In genomic region chr7:94375167-94375566, GRCh38 we compare ENCODE assay signal across 10 cellular contexts. TPM values are rescaled to one million over a fixed set of nuclear protein-coding genes. Genes with fewer than 3 reads are reported as not detected.
DNase-seq lines count a peak whose midpoint lies in the region; ATAC-seq, FAIRE-seq and TF ChIP-seq lines count a peak whose summit lies in the region.
"Had no signal": no experiment of that assay in that cellular context is flagged by ENCODE, and none has a peak within 500 bp of the region (broad histone marks: within the 10 kb centered on the region; RNA-seq: fewer than 3 reads in every experiment).

No MANE protein-coding gene starts in this region.

- H2BK15ac ChIP-seq in H1 (ENCODE audit: low read length) = peak overlapping the region; percentile 3; the same call in 1 of the 2 replicates

- H2AK5ac ChIP-seq in H1 (ENCODE audit: low read depth, low read length) = no peak overlapping the region

- H3K27ac ChIP-seq in H1 (ENCODE audit: low read depth, low read length) (no peak overlapping the region), transverse colon (peak overlapping the region; percentile 83 to 90 (median 88))

- H4K91ac ChIP-seq in H1 (replicated peaks; ENCODE audit: insufficient read length, low read length) = peak overlapping the region; percentile 1

- H3K9ac ChIP-seq in H1 (replicated peaks in 1 of 4; ENCODE audit: extremely low read depth in 1 of 4, low read depth in 3 of 4, low read length in 3 of 4) = no peak overlapping the region

- no peaks in the 10 kb centered on the region for H4K20me1 ChIP-seq in H1 (replicated peaks in 1 of 2; ENCODE audit: control insufficient read depth in 1 of 2, insufficient read depth in 2 of 2, low read length in 2 of 2)

- WGBS in H1 (ENCODE audit: extremely low coverage in 1 of 2, insufficient coverage in 1 of 2, insufficient read length in 1 of 2, insufficient replicate concordance in 2 of 2, low coverage in 1 of 2, low lambda C conversion rate in 2 of 2, missing lambda C conversion rate in 1 of 2), 2 experiments = 17% methylated on average over 2 of the region's 2 CpGs; no CpG with 5 or more reads in 1 of the 2 experiments
- WGBS in transverse colon (ENCODE audit: low coverage in 1 of 2), 2 donors = 33 to 54% methylated on average over 2 of the region's 2 CpGs

- peak overlapping the region; percentile 60 to 61 for H3K4me2 ChIP-seq in H1 (ENCODE audit: insufficient read depth in 1 of 2, low read depth in 2 of 2, low read length in 2 of 2)

- H2BK12ac ChIP-seq in H1 (ENCODE audit: low read depth, low read length) = no peak overlapping the region

- no peak for TF ChIP-seq CTCF in H1 (IDR thresholded peaks at IDR 0.05; ENCODE audit: control extremely low read depth in 1 of 3, insufficient read depth in 1 of 3, low read depth in 1 of 3, low read length in 3 of 3)
- TF ChIP-seq CTCF in transverse colon (IDR thresholded peaks at IDR 0.05) = no peak

- H3K23ac ChIP-seq in H1 (ENCODE audit: insufficient read length) = no peak overlapping the region

- TF ChIP-seq RAD21 in H1 (IDR thresholded peaks at IDR 0.05 in 1 of 2, conservative IDR thresholded peaks at IDR 0.05 in 1 of 2; ENCODE audit: low read depth in 2 of 2, low read length in 2 of 2) = no peak; a peak in 1 of 4 replicates

- H2BK20ac ChIP-seq in H1 (ENCODE audit: low read length) = peak overlapping the region; percentile 6; the same call in 1 of the 2 replicates

- no peaks in the 10 kb centered on the region for H3K79me2 ChIP-seq in H1 (ENCODE audit: control insufficient read depth in 1 of 2, insufficient read depth in 2 of 2, low read length in 2 of 2)

- CTCF ChIA-PET in H1 (lab: Charles Lee; ENCODE audit: partially characterized antibody) = interaction anchor here (1.4 to 2.1 kb wide), 3 partner anchors 20 to 86 kb away, joined by 3 to 9 read pairs (median 9); partner anchors contain the start of gene COL1A2

- no peak overlapping the region for H3K56ac ChIP-seq in H1 (replicated peaks; ENCODE audit: insufficient read length, low read depth, low read length)

- H3K79me1 ChIP-seq in H1 (ENCODE audit: low read depth, low read length) = no peaks in the 10 kb centered on the region

- TF ChIP-seq POLR2A in H1 (IDR thresholded peaks at IDR 0.05; ENCODE audit: control extremely low read depth in 1 of 2, low read depth in 2 of 2, low read length in 2 of 2) (no peak), transverse colon (IDR thresholded peaks at IDR 0.05) (no peak)

- in situ Hi-C loops in transverse colon (cut with MboI; ENCODE audit: low pct_ligation_motif_present in 1 of 4, low pct_unique_long_range_greater_than_20kb in 1 of 4, low sequenced_read_pairs in 3 of 4) = no loop called here

- H3K23me2 ChIP-seq in H1 (ENCODE audit: low read depth, low read length) = no peaks in the 10 kb centered on the region

- intact Hi-C loops in transverse colon (cut with DNase I; ENCODE audit: low total_unique reads) = no loop called here

- no peak overlapping the region; the same call in 1 of the 2 replicates for H3K18ac ChIP-seq in H1 (ENCODE audit: extremely low read depth, low read length)

- H2BK5ac ChIP-seq in H1 (ENCODE audit: low read depth, low read length) = no peak overlapping the region

- H3K4me3 ChIP-seq in H1 (ENCODE audit: extremely low read depth in 1 of 4, insufficient read depth in 2 of 4, low read depth in 3 of 4, low read length in 4 of 4) (peak overlapping the region in 1 of 4 experiments; percentile 35; a peak in 3 of 8 replicates), transverse colon (peak overlapping the region in 2 of 4 donors; percentile 3 to 20)

- H4K5ac ChIP-seq in H1 (ENCODE audit: insufficient read length, low read depth, low read length) = peak overlapping the region; percentile 48

- H3K27me3 ChIP-seq in H1 (replicated peaks in 1 of 4; ENCODE audit: control insufficient read depth in 3 of 4, extremely low read depth in 1 of 4, insufficient read depth in 3 of 4, low read length in 3 of 4) (no peaks in the 10 kb centered on the region), transverse colon (no peaks in the 10 kb centered on the region)

- TF ChIP-seq EP300 in H1 (IDR thresholded peaks at IDR 0.05; ENCODE audit: borderline replicate concordance in 1 of 2, low read depth in 2 of 2, low read length in 2 of 2) (no peak), transverse colon (IDR thresholded peaks at IDR 0.05; ENCODE audit: low read depth) (no peak)

- H4K8ac ChIP-seq in H1 (ENCODE audit: extremely low read depth, insufficient read depth, low read length) = no peak overlapping the region

- no peak overlapping the region for H3K4ac ChIP-seq in H1 (replicated peaks; ENCODE audit: insufficient read length, low read depth, low read length)

- no peak overlapping the region for H2BK120ac ChIP-seq in H1 (replicated peaks; ENCODE audit: low read depth, low read length)

- H3K14ac ChIP-seq in H1 (ENCODE audit: insufficient read length) = no peak overlapping the region

- H2AFZ ChIP-seq in H1 (ENCODE audit: low read length) = peak overlapping the region; percentile 70; the same call in 1 of the 2 replicates

- DNase-seq in M059J (ENCODE audit: low read depth) = peak; percentile 93
- DNase-seq in H1 (ENCODE audit: low read depth in 1 of 2, low spot score in 2 of 2) = no peak
- DNase-seq in medulla oblongata (ENCODE audit: extremely low spot score) = peak; percentile 27
- peak; percentile 38 for DNase-seq in transverse colon
- DNase-seq in NCI-H1092 (lab: John Stamatoyannopoulos, UW) = no peak
- no peak for DNase-seq in hypothalamus (lab: John Stamatoyannopoulos, UW)
- DNase-seq: activated CD8-positive, alpha-beta memory T cell treated with anti-CD3 and anti-CD28 coated beads, Interleukin-2, amount 10 ng/mL, durations not matched to agents 7 days and 5 days; NCI-H1092 treated with DMSO at 0.1 percent for 48 hours had no signal

- no peaks in the 10 kb centered on the region for H3K9me3 ChIP-seq in H1 (ENCODE audit: insufficient read depth in 2 of 2, low read depth in 1 of 2, low read length in 1 of 2)
- H3K9me3 ChIP-seq in transverse colon = no peaks in the 10 kb centered on the region

- H3K4me1 ChIP-seq in H1 (replicated peaks in 1 of 4; ENCODE audit: control insufficient read depth in 3 of 4, insufficient read depth in 4 of 4, low read length in 3 of 4) (peaks cover 0 to 10% (median 3%) of the 10 kb centered on the region in 4 experiments; a peak in 5 of 7 replicates), transverse colon (peaks cover 0 to 21% (median 4%) of the 10 kb centered on the region in 4 donors)

- FAIRE-seq in H1 (lab: Jason Lieb, UNC) = peak; percentile 79

- POLR2A ChIA-PET in H1 (lab: Charles Lee; ENCODE audit: partially characterized antibody) = interaction anchor here (0.6 kb wide), 1 partner anchor 86 kb away, joined by 3 read pairs; no protein-coding TSS in a partner anchor

- H3K36me3 ChIP-seq in H1 (ENCODE audit: control insufficient read depth in 2 of 4, insufficient read depth in 4 of 4, low read length in 3 of 4) (no peaks in the 10 kb centered on the region; a peak in 1 of 8 replicates), transverse colon (no peaks in the 10 kb centered on the region)

- no peak for ATAC-seq in HG03175 (IDR thresholded peaks at IDR 0.05; ENCODE audit: unreplicated experiment)
- ATAC-seq in HG02763 (IDR thresholded peaks at IDR 0.05; ENCODE audit: unreplicated experiment) = no peak
- ATAC-seq: activated CD8-positive, alpha-beta memory T cell treated with anti-CD3 and anti-CD28 coated beads, Interleukin-2, amount 10 ng/mL, durations not matched to agents 7 days and 5 days had no signal

TF ChIP-seq in H1, 55 proteins besides CTCF, POLR2A, EP300 and RAD21:
- TF ChIP-seq TEAD4 (IDR thresholded peaks at IDR 0.05; ENCODE audit: low read depth, low read length) (0 out of 2 replicates have a peak, but pooled peaks have one; percentile 1), SIX5 (IDR thresholded peaks at IDR 0.05; ENCODE audit: low read depth, low read length) (no peak), SIN3A (conservative IDR thresholded peaks at IDR 0.05 in 1 of 2, IDR thresholded peaks at IDR 0.05 in 1 of 2; ENCODE audit: low read depth in 1 of 2, low read length in 2 of 2) (0 out of 4 replicates have a peak, but pooled peaks have one; percentile 45 to 49), CEBPB (IDR thresholded peaks at IDR 0.05; ENCODE audit: low read depth, low read length) (no peak), ASH2L (IDR thresholded peaks at IDR 0.05; ENCODE audit: low read length) (peak; percentile 43), CHD2 (IDR thresholded peaks at IDR 0.05; ENCODE audit: low read length) (no peak)

RNA-seq across cellular contexts. Expression of gene COL1A2, which starts 19.5 kb away (rescaled TPM):
- total RNA-seq in M059J (2014; rRNA removed; shearing (Covaris generic)) = 587 and 961 TPM in 2 replicates
- total RNA-seq in H1 (2021; fragmentation: NEBNext Ultra II Directional; extraction: Animal tissue kit (Norgen Biotek cat#: 25700)) = 85.4 and 87.2 TPM in 2 replicates
- 45.2 and 50.8 TPM in 2 replicates for polyA plus RNA-seq in H1 (2011; rRNA removed)
- polyA plus RNA-seq in H1 (2011; cell fraction: cytosol; rRNA removed) = 37.1 TPM
- polyA plus RNA-seq in H1 (2011; cell fraction: nucleus; rRNA removed) = 135 TPM
- 97.3 to 113 TPM (median 103 TPM) in 4 replicates for polyA plus RNA-seq in H1 (2012, experiment 1 of 2)
- 49.6 TPM for polyA plus RNA-seq in H1 (2012, experiment 2 of 2)
- polyA plus RNA-seq in H1 (2013, experiment 1 of 2) = 111 TPM
- 96.0 TPM for polyA plus RNA-seq in H1 (2013, experiment 2 of 2)
- polyA minus RNA-seq in H1 (2011; rRNA and poly(A)+ RNA removed) = 64.1 and 75.0 TPM in 2 replicates
- 48.3 TPM for polyA minus RNA-seq in H1 (2011; cell fraction: cytosol; rRNA and poly(A)+ RNA removed)
- 71.0 TPM for polyA minus RNA-seq in H1 (2011; cell fraction: nucleus; rRNA and poly(A)+ RNA removed)
- total RNA-seq in transverse colon = 100 to 1,000 TPM in 2 of 4 donors, 10 to 100 TPM in 2; 47.0 to 499 (median 75.9) TPM

Comparison
In these comparisons a context has a peak if more than half of its experiments do, and no peak if none do; other contexts are left out.
1. DNase-seq: peak in M059J (single experiment), medulla oblongata (single experiment) and transverse colon (single experiment); none in H1 (0 of 2), NCI-H1092 (single experiment) and hypothalamus (0 of 51).